29 cellular contexts compared by ENCODE assay signal in the genomic region with DNA sequence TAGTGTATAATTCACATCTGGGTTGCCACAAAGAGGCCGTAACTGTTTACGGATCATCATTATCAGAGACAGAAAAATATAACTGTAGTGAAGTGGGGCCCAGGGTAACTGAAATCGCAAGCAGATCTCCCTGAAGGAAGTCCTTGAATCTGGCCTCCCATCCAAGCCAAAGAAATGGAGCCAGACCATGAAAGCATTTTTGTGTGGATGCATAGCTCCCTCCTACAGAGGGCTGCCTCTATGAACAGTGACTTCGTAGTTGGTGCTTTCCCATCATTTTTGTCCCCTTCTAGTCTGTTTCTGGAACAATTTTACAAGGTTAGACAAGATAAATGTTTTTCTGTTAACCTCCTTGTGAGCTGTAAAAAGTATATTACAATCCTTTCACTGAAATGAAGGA.
DNase-seq lines count a peak whose midpoint lies in the region; FAIRE-seq and TF ChIP-seq lines count a peak whose summit lies in the region.
"Had no signal": no experiment of that assay in that cellular context is flagged by ENCODE, and none has a peak within 500 bp of the region (broad histone marks: within the 10 kb centered on the region; RNA-seq: fewer than 3 reads in every experiment).

No MANE protein-coding gene starts in this region.

- no peak overlapping the region for H3K4ac ChIP-seq in H1 (replicated peaks; ENCODE audit: insufficient read length, low read depth, low read length)

- H3K4me1 Mint-ChIP-seq in mesothelial cell of epicardium, result peaks cover 17% of the 10 kb centered on the region
- H3K4me1 Mint-ChIP-seq: activated naive CD8-positive, alpha-beta T cell treated with anti-CD3 and anti-CD28 coated beads, Interleukin-2, amount 50 U/mL, for 24 hours; B cell; naive B cell had no signal

- H2BK5ac ChIP-seq in H1 (ENCODE audit: low read depth, low read length), result no peak overlapping the region

- no peak overlapping the region for H2AK5ac ChIP-seq in H1 (ENCODE audit: low read depth, low read length)

- H4K5ac ChIP-seq in H1 (ENCODE audit: insufficient read length, low read depth, low read length), result no peak overlapping the region

- peaks cover 0 to 1% (median 0%) of the 10 kb centered on the region in 4 experiments; a peak in 1 of 7 replicates for H3K27me3 ChIP-seq in H1 (replicated peaks in 1 of 4; ENCODE audit: control insufficient read depth in 3 of 4, extremely low read depth in 1 of 4, insufficient read depth in 3 of 4, low read length in 3 of 4)
- H3K27me3 ChIP-seq in skeletal muscle tissue (ENCODE audit: control insufficient read depth in 3 of 3, insufficient read depth in 3 of 3, low read length in 3 of 3), result no peaks in the 10 kb centered on the region
- H3K27me3 ChIP-seq: colonic mucosa, pancreas, tibial nerve had no signal

- no peak overlapping the region for H3K4me3 Mint-ChIP-seq in mesothelial cell of epicardium
- H3K4me3 Mint-ChIP-seq: activated CD8-positive, alpha-beta T cell treated with anti-CD3 and anti-CD28 coated beads for 36 hours; activated naive CD8-positive, alpha-beta T cell treated with anti-CD3 and anti-CD28 coated beads, Interleukin-2, amount 50 U/mL, for 24 hours; B cell; naive B cell had no signal

- peaks cover 13% of the 10 kb centered on the region for H3K9me3 Mint-ChIP-seq in mesothelial cell of epicardium
- H3K9me3 Mint-ChIP-seq: activated CD8-positive, alpha-beta T cell treated with anti-CD3 and anti-CD28 coated beads for 36 hours had no signal

- no peak for TF ChIP-seq EP300 in H1 (IDR thresholded peaks at IDR 0.05; ENCODE audit: borderline replicate concordance in 1 of 2, low read depth in 2 of 2, low read length in 2 of 2)

- no peak overlapping the region for H3K14ac ChIP-seq in H1 (ENCODE audit: insufficient read length)

- no peak overlapping the region for H3K18ac ChIP-seq in H1 (ENCODE audit: extremely low read depth, low read length)

- H3K79me1 ChIP-seq in H1 (ENCODE audit: low read depth, low read length), result no peaks in the 10 kb centered on the region

- no peak overlapping the region for H3K4me2 ChIP-seq in H1 (ENCODE audit: insufficient read depth in 1 of 2, low read depth in 2 of 2, low read length in 2 of 2)

- H2BK120ac ChIP-seq in H1 (replicated peaks; ENCODE audit: low read depth, low read length), result no peak overlapping the region

- POLR2A ChIA-PET in H1 (lab: Charles Lee; ENCODE audit: partially characterized antibody), result no interaction called here
- POLR2A ChIA-PET in RWPE1 (lab: Yijun Ruan, JAX; ENCODE audit: low non-redundant PET), result no interaction called here

- H4K91ac ChIP-seq in H1 (replicated peaks; ENCODE audit: insufficient read length, low read length), result no peak overlapping the region

- no peak overlapping the region for H2BK12ac ChIP-seq in H1 (ENCODE audit: low read depth, low read length)

- H3K36me3 Mint-ChIP-seq in mesothelial cell of epicardium, result no peaks in the 10 kb centered on the region
- H3K36me3 Mint-ChIP-seq: naive B cell had no signal

- peaks cover 11% of the 10 kb centered on the region for H3K27me3 Mint-ChIP-seq in mesothelial cell of epicardium (ENCODE audit: low read depth)
- H3K27me3 Mint-ChIP-seq: activated CD8-positive, alpha-beta T cell treated with anti-CD3 and anti-CD28 coated beads for 36 hours; activated naive CD8-positive, alpha-beta T cell treated with anti-CD3 and anti-CD28 coated beads, Interleukin-2, amount 50 U/mL, for 24 hours; B cell; naive B cell had no signal

- H3K4me3 ChIP-seq in H1 (ENCODE audit: extremely low read depth in 1 of 4, insufficient read depth in 2 of 4, low read depth in 3 of 4, low read length in 4 of 4) (no peak overlapping the region), skeletal muscle tissue (ENCODE audit: low read length in 3 of 3) (no peak overlapping the region)
- H3K4me3 ChIP-seq: colonic mucosa, pancreas, tibial nerve had no signal

- H3K9me3 ChIP-seq in H1 (ENCODE audit: insufficient read depth in 2 of 2, low read depth in 1 of 2, low read length in 1 of 2), result peaks cover 0 to 2% of the 10 kb centered on the region in 2 experiments; a peak in 1 of 4 replicates
- H3K9me3 ChIP-seq in skeletal muscle tissue (ENCODE audit: control insufficient read depth in 3 of 3, low read length in 3 of 3), result peaks cover 0 to 3% (median 0%) of the 10 kb centered on the region in 3 donors
- H3K9me3 ChIP-seq: colonic mucosa, pancreas had no signal

- DNase-seq in EH (ENCODE audit: low read depth), result peak; percentile 62
- no peak for DNase-seq in H1 (ENCODE audit: low read depth in 1 of 2, low spot score in 2 of 2)
- DNase-seq in mesothelial cell of epicardium (ENCODE audit: low spot score in 2 of 2, unreplicated experiment in 2 of 2), result no peak
- no peak for DNase-seq in RWPE1 (ENCODE audit: low spot score)
- no peak for DNase-seq in SIG-M5 (lab: John Stamatoyannopoulos, UW)
- no peak for DNase-seq in NOMO-1 (lab: John Stamatoyannopoulos, UW; ENCODE audit: unreplicated experiment in 2 of 2)
- DNase-seq in RKO (ENCODE audit: low spot score), result no peak
- DNase-seq: activated CD8-positive, alpha-beta T cell treated with anti-CD3 and anti-CD28 coated beads for 36 hours; activated gamma-delta T cell; activated naive CD8-positive, alpha-beta T cell treated with anti-CD3 and anti-CD28 coated beads, Interleukin-2, amount 50 U/mL, for 24 hours; activated T-cell treated with anti-CD3 and anti-CD28 coated beads for 4 hours; colonic mucosa; DMS53; GF-D8; HCEC 1CT; head of caudate nucleus; naive B cell; NCI-H1694; NCI-H524; pancreas; right cardiac atrium; stimulated activated CD4-positive, alpha-beta T cell treated with anti-CD3 and anti-CD28 coated beads, Interleukin-15, amount 100 ng/mL, for 24 hours; stimulated activated naive CD8-positive, alpha-beta T cell treated with anti-CD3 and anti-CD28 coated beads, Interleukin-15, Interleukin-2, amounts not matched to agents 100 U/mL and 50 U/mL, for 24 hours; T-helper 1 cell had no signal

- WGBS in H1 (ENCODE audit: extremely low coverage in 1 of 2, insufficient coverage in 1 of 2, insufficient read length in 1 of 2, insufficient replicate concordance in 2 of 2, low coverage in 1 of 2, low lambda C conversion rate in 2 of 2, missing lambda C conversion rate in 1 of 2), 2 experiments, result 88% methylated on average over 4 of the region's 4 CpGs; no CpG with 5 or more reads in 1 of the 2 experiments

- no peak overlapping the region for H3K27ac ChIP-seq in H1 (ENCODE audit: low read depth, low read length)
- peak overlapping the region; percentile 3 for H3K27ac ChIP-seq in skeletal muscle tissue (ENCODE audit: low read depth, low read length)
- no peak overlapping the region for H3K27ac ChIP-seq in RWPE1
- H3K27ac ChIP-seq: colonic mucosa had no signal

- no peaks in the 10 kb centered on the region for H3K23me2 ChIP-seq in H1 (ENCODE audit: low read depth, low read length)

- H3K4me1 ChIP-seq in H1 (replicated peaks in 1 of 4; ENCODE audit: control insufficient read depth in 3 of 4, insufficient read depth in 4 of 4, low read length in 3 of 4) (no peaks in the 10 kb centered on the region), skeletal muscle tissue (ENCODE audit: control insufficient read depth in 3 of 3, insufficient read depth in 3 of 3, low read length in 3 of 3) (no peaks in the 10 kb centered on the region)
- H3K4me1 ChIP-seq: colonic mucosa, pancreas had no signal

- no peaks in the 10 kb centered on the region for H3K79me2 ChIP-seq in H1 (ENCODE audit: control insufficient read depth in 1 of 2, insufficient read depth in 2 of 2, low read length in 2 of 2)

- H2BK20ac ChIP-seq in H1 (ENCODE audit: low read length), result no peak overlapping the region

- H4K20me1 ChIP-seq in H1 (replicated peaks in 1 of 2; ENCODE audit: control insufficient read depth in 1 of 2, insufficient read depth in 2 of 2, low read length in 2 of 2), result no peaks in the 10 kb centered on the region

- TF ChIP-seq POLR2A in H1 (IDR thresholded peaks at IDR 0.05; ENCODE audit: control extremely low read depth in 1 of 2, low read depth in 2 of 2, low read length in 2 of 2), result no peak

- H2AFZ ChIP-seq in H1 (ENCODE audit: low read length), result peak overlapping the region; percentile 31; the same call in 1 of the 2 replicates

- no peak overlapping the region for H4K8ac ChIP-seq in H1 (ENCODE audit: extremely low read depth, insufficient read depth, low read length)

- no peaks in the 10 kb centered on the region for H3K36me3 ChIP-seq in H1 (ENCODE audit: control insufficient read depth in 2 of 4, insufficient read depth in 4 of 4, low read length in 3 of 4)
- H3K36me3 ChIP-seq in skeletal muscle tissue (ENCODE audit: control insufficient read depth in 3 of 3, insufficient read depth in 3 of 3, low read length in 3 of 3), result no peaks in the 10 kb centered on the region
- H3K36me3 ChIP-seq: colonic mucosa, pancreas, tibial nerve had no signal

- no peak overlapping the region for H3K23ac ChIP-seq in H1 (ENCODE audit: insufficient read length)

- no peak overlapping the region for H3K56ac ChIP-seq in H1 (replicated peaks; ENCODE audit: insufficient read length, low read depth, low read length)

- no peak overlapping the region for H2BK15ac ChIP-seq in H1 (ENCODE audit: low read length)

- no peak for TF ChIP-seq RAD21 in H1 (IDR thresholded peaks at IDR 0.05 in 1 of 2, conservative IDR thresholded peaks at IDR 0.05 in 1 of 2; ENCODE audit: low read depth in 2 of 2, low read length in 2 of 2)

- peak overlapping the region; percentile 48 for H3K27ac Mint-ChIP-seq in mesothelial cell of epicardium
- H3K27ac Mint-ChIP-seq: activated CD8-positive, alpha-beta T cell treated with anti-CD3 and anti-CD28 coated beads for 36 hours; activated naive CD8-positive, alpha-beta T cell treated with anti-CD3 and anti-CD28 coated beads, Interleukin-2, amount 50 U/mL, for 24 hours; B cell; naive B cell had no signal

- no peak for TF ChIP-seq CTCF in H1 (IDR thresholded peaks at IDR 0.05; ENCODE audit: control extremely low read depth in 1 of 3, insufficient read depth in 1 of 3, low read depth in 1 of 3, low read length in 3 of 3)
- no peak for TF ChIP-seq CTCF in mesothelial cell of epicardium (IDR thresholded peaks at IDR 0.05; ENCODE audit: unreplicated experiment)
- no peak for TF ChIP-seq CTCF in RWPE1 (conservative IDR thresholded peaks at IDR 0.05; ENCODE audit: low read depth)

- FAIRE-seq in H1 (lab: Jason Lieb, UNC), result no peak
- FAIRE-seq: A204.1, HepG2, pancreas had no signal

- H3K9ac ChIP-seq in H1 (replicated peaks in 1 of 4; ENCODE audit: extremely low read depth in 1 of 4, low read depth in 3 of 4, low read length in 3 of 4), result no peak overlapping the region
- H3K9ac ChIP-seq in skeletal muscle tissue (ENCODE audit: low read depth in 1 of 3, low read length in 3 of 3), result no peak overlapping the region

- CTCF ChIA-PET in H1 (lab: Charles Lee; ENCODE audit: partially characterized antibody) (interaction anchor here (0.7 to 1.6 kb wide), 2 partner anchors 18 to 552 kb away, joined by 3 to 4 read pairs; no protein-coding TSS in a partner anchor), RWPE1 (lab: Yijun Ruan, JAX) (no interaction called here)

TF ChIP-seq in H1, 55 proteins besides CTCF, POLR2A, EP300 and RAD21 (continues in another document):
- TF ChIP-seq SP4 (IDR thresholded peaks at IDR 0.05; ENCODE audit: low read length) (no peak), TAF7 (optimal IDR thresholded peaks at IDR 0.05; ENCODE audit: borderline replicate concordance, low read depth, low read length) (no peak)
